16 cellular contexts compared by ENCODE assay signal in genomic region chr2:125169764-125170146, GRCh38.
DNase-seq lines count a peak whose midpoint lies in the region; ATAC-seq, FAIRE-seq and TF ChIP-seq lines count a peak whose summit lies in the region.
"Had no signal": no experiment of that assay in that cellular context is flagged by ENCODE, and none has a peak within 500 bp of the region (broad histone marks: within the 10 kb centered on the region; RNA-seq: fewer than 3 reads in every experiment).

No MANE protein-coding gene starts in this region.

- DNase-seq in ELR (ENCODE audit: low read depth) (peak; percentile 8), NCI-H2171 treated with DMSO at 0.1 percent for 48 hours (lab: John Stamatoyannopoulos, UW) (peak; percentile 42), GM12878 (ENCODE audit: low read depth, low spot score) (no peak), urothelium cell line (ENCODE audit: low spot score) (peak; percentile 10), NCI-H2029 (lab: John Stamatoyannopoulos, UW) (no peak), pons (ENCODE audit: low spot score) (no peak)
- DNase-seq: ACHN; CD4-positive, CD25-positive, alpha-beta regulatory T cell; DMS53; GM23248 had no signal

- H3K9ac ChIP-seq in GM12878 (ENCODE audit: control insufficient read depth, insufficient read depth, low read length) = no peak overlapping the region
- H3K9ac ChIP-seq: BLaER1 treated with 17β-estradiol and CSF1 and Interleukin-3, amounts not matched to agents 10 nM and 100 nM; GM23248 had no signal

- no peak for TF ChIP-seq RAD21 in GM12878 (IDR thresholded peaks at IDR 0.05; ENCODE audit: insufficient read depth, low read depth, low read length)

- no peak overlapping the region for H3K27ac ChIP-seq in GM12878 (ENCODE audit: control insufficient read depth, insufficient read depth)
- H3K27ac ChIP-seq: BLaER1 treated with 17β-estradiol and CSF1 and Interleukin-3, amounts not matched to agents 10 nM and 100 nM; GM23248; HL-60 had no signal

- H3K4me2 ChIP-seq in GM12878 (ENCODE audit: control insufficient read depth, insufficient read depth) = no peak overlapping the region

- SMC1A ChIA-PET in GM12878 (lab: Charles Lee; ENCODE audit: uncharacterized antibody, unreplicated experiment) = interaction anchor here (0.7 to 1.2 kb wide), 2 partner anchors 14 to 115 kb away, joined by 3 read pairs; no protein-coding TSS in a partner anchor

- H3K36me3 ChIP-seq in GM12878 (ENCODE audit: control insufficient read depth in 2 of 2, insufficient read depth in 2 of 2, low read length in 1 of 2) = no peaks in the 10 kb centered on the region
- H3K36me3 ChIP-seq: BLaER1 treated with 17β-estradiol and CSF1 and Interleukin-3, amounts not matched to agents 10 nM and 100 nM had no signal

- no TSS peak for BruUV-seq in GM12878 (replicated peaks; lab: Mats Ljungman, UMichigan)

- no peaks in the 10 kb centered on the region for H3K79me2 ChIP-seq in GM12878 (ENCODE audit: control insufficient read depth, insufficient read depth, low read length)

- no peaks in the 10 kb centered on the region for H4K20me1 ChIP-seq in GM12878 (ENCODE audit: control insufficient read depth, insufficient read depth)
- H4K20me1 ChIP-seq: BLaER1 treated with 17β-estradiol and CSF1 and Interleukin-3, amounts not matched to agents 10 nM and 100 nM had no signal

- H2AFZ ChIP-seq in GM12878 (ENCODE audit: control insufficient read depth, low read depth, low read length) = no peak overlapping the region; the same call in 1 of the 2 replicates
- H2AFZ ChIP-seq: GM23248 had no signal

- no peak for TF ChIP-seq POLR2A in GM12878 (IDR thresholded peaks at IDR 0.05; ENCODE audit: low read depth, low read length)

- RAD21 ChIA-PET in GM12878 (lab: Charles Lee; ENCODE audit: unreplicated experiment) = no interaction called here

- no peak for TF ChIP-seq EP300 in GM12878 (IDR thresholded peaks at IDR 0.05; ENCODE audit: borderline replicate concordance in 1 of 2, control insufficient read depth in 1 of 2, low read depth in 2 of 2, low read length in 2 of 2)

- no peak overlapping the region for H3K4me3 ChIP-seq in GM12878
- H3K4me3 ChIP-seq: BLaER1 treated with 17β-estradiol and CSF1 and Interleukin-3, amounts not matched to agents 10 nM and 100 nM; GM23248 had no signal

- H3K27me3 ChIP-seq in GM12878 (replicated peaks in 1 of 2; ENCODE audit: control insufficient read depth in 2 of 2, insufficient read depth in 2 of 2, low read length in 1 of 2) = no peaks in the 10 kb centered on the region
- H3K27me3 ChIP-seq: BLaER1 treated with 17β-estradiol and CSF1 and Interleukin-3, amounts not matched to agents 10 nM and 100 nM had no signal

- intact Hi-C loops in GM12878 (cut with micrococcal nuclease; ENCODE audit: unreplicated experiment) = no loop called here

- CTCF ChIA-PET in GM12878 (lab: Yijun Ruan, JAX) = no interaction called here

- H3K4me1 ChIP-seq in GM12878 (ENCODE audit: control insufficient read depth, insufficient read depth, low read length) = no peaks in the 10 kb centered on the region

- ATAC-seq in GM12878 = peak; percentile 52
- no peak for ATAC-seq in GM19397 (IDR thresholded peaks at IDR 0.05; ENCODE audit: unreplicated experiment)
- ATAC-seq: HCT116 had no signal

- POLR2A ChIA-PET in GM12878 (lab: Charles Lee) = no interaction called here

- WGBS in GM12878 (ENCODE audit: insufficient coverage, insufficient replicate concordance, low lambda C conversion rate, missing lambda C conversion rate) = 32% methylated on average over 3 of the region's 3 CpGs

- H3K9me3 ChIP-seq in GM12878 (replicated peaks; ENCODE audit: control insufficient read depth, insufficient read depth, low read length) = no peaks in the 10 kb centered on the region
- H3K9me3 ChIP-seq: BLaER1 treated with 17β-estradiol and CSF1 and Interleukin-3, amounts not matched to agents 10 nM and 100 nM had no signal

- FAIRE-seq in GM12878 (lab: Jason Lieb, UNC) (no peak), urothelium cell line (lab: Jason Lieb, UNC) (no peak)
- FAIRE-seq: GM12891, H54 had no signal

- in situ Hi-C loops in GM12878 (cut with MboI) = no loop called here

- TF ChIP-seq CTCF in GM12878 (IDR thresholded peaks at IDR 0.05 in 2 of 3, conservative IDR thresholded peaks at IDR 0.05 in 1 of 3; ENCODE audit: control insufficient read depth in 2 of 3, extremely low read depth in 1 of 3, insufficient read depth in 1 of 3, low read depth in 3 of 3, low read length in 3 of 3) = no peak

TF ChIP-seq in GM12878, 131 proteins besides CTCF, POLR2A, EP300 and RAD21:
- TF ChIP-seq FOS (IDR thresholded peaks at IDR 0.05; ENCODE audit: borderline replicate concordance, extremely low read depth, insufficient read length) = no peak
- TF ChIP-seq ZNF622 (IDR thresholded peaks at IDR 0.05) = no peak
- TF ChIP-seq ZBTB40 (IDR thresholded peaks at IDR 0.05; ENCODE audit: borderline replicate concordance) = no peak
- no peak for TF ChIP-seq CREM (IDR thresholded peaks at IDR 0.05; ENCODE audit: low read depth)
- no peak for TF ChIP-seq HDAC6 (IDR thresholded peaks at IDR 0.05; ENCODE audit: unreplicated experiment)
- TF ChIP-seq MEF2B (IDR thresholded peaks at IDR 0.05; ENCODE audit: partially characterized antibody, poor library complexity, severe bottlenecking) = no peak
- TF ChIP-seq CHD4 (IDR thresholded peaks at IDR 0.05) = no peak
- no peak for TF ChIP-seq ZNF207 (IDR thresholded peaks at IDR 0.05; ENCODE audit: borderline replicate concordance)
- no peak for TF ChIP-seq EZH2 (IDR thresholded peaks at IDR 0.05; ENCODE audit: borderline replicate concordance, control insufficient read depth, low read depth, low read length)
- TF ChIP-seq DPF2 (IDR thresholded peaks at IDR 0.05) = no peak
- TF ChIP-seq ZZZ3 (IDR thresholded peaks at IDR 0.05; ENCODE audit: control insufficient read depth, insufficient read length, low read depth) = no peak
- TF ChIP-seq TCF3 (IDR thresholded peaks at IDR 0.05; ENCODE audit: borderline replicate concordance, insufficient read depth, low read depth, low read length) = no peak
- TF ChIP-seq EED (IDR thresholded peaks at IDR 0.05; ENCODE audit: low read depth) = no peak
- TF ChIP-seq FOXM1 (IDR thresholded peaks at IDR 0.05; ENCODE audit: low read depth, low read length) = no peak
- no peak for TF ChIP-seq ZNF592 (IDR thresholded peaks at IDR 0.05)
- TF ChIP-seq SREBF2 (IDR thresholded peaks at IDR 0.05; ENCODE audit: low read length) = no peak
- TF ChIP-seq ATF7 (IDR thresholded peaks at IDR 0.05; ENCODE audit: low read depth) = no peak

Comparison
In these comparisons a context has a peak if more than half of its experiments do, and no peak if none do; other contexts are left out.
1. DNase-seq: peak in ELR (single experiment), NCI-H2171 treated with DMSO at 0.1 percent for 48 hours (single experiment) and urothelium cell line (single experiment); none in GM12878 (single experiment), NCI-H2029 (single experiment) and pons (single experiment).